ENCODE assay signal across 9 cellular contexts in genomic region chr10:71967958-71968357, GRCh38. TPM values are rescaled to one million over a fixed set of nuclear protein-coding genes. Genes with fewer than 3 reads are reported as not detected.
A peak's percentile ranks its signal among the peaks of the same experiment; 100 is the strongest.
DNase-seq lines count a peak whose midpoint lies in the region; ATAC-seq, FAIRE-seq and TF ChIP-seq lines count a peak whose summit lies in the region.
"Not testable (repeated sequence)": the region's sequence is repeated elsewhere in the genome, so short reads cannot be mapped to it uniquely, and the experiment has no call there.
"Had no signal": no experiment of that assay in that cellular context is flagged by ENCODE, and none has a peak within 500 bp of the region (broad histone marks: within the 10 kb centered on the region; RNA-seq: fewer than 3 reads in every experiment).

No MANE protein-coding gene starts in this region.

- intact Hi-C loops in mammary epithelial cell (cut with micrococcal nuclease), result loop anchor here (5.0 kb wide), 1 partner anchor 369 kb away; no protein-coding TSS in a partner anchor

- H3K9me3 Mint-ChIP-seq in neural crest cell, result not testable (repeated sequence)

- peak overlapping the region; percentile 85 for H3K4me3 Mint-ChIP-seq in neural crest cell

- not testable (repeated sequence) for BruUV-seq in mammary epithelial cell (replicated peaks; lab: Mats Ljungman, UMichigan)

- H3K4me1 ChIP-seq in A549, result peaks cover 80% of the 10 kb centered on the region
- peaks cover 47% of the 10 kb centered on the region for H3K4me1 ChIP-seq in GM23248 (ENCODE audit: insufficient read depth)
- H3K4me1 ChIP-seq in mammary epithelial cell (ENCODE audit: insufficient read depth, low read length), result peaks cover 70% of the 10 kb centered on the region
- not testable (repeated sequence) for H3K4me1 ChIP-seq in small intestine (ENCODE audit: control insufficient read depth in 2 of 2, insufficient read depth in 1 of 2, low read depth in 1 of 2, low read length in 1 of 2)

- POLR2A ChIA-PET in A549 (lab: Yijun Ruan, JAX), result interaction anchor here (0.6 to 0.9 kb wide), 3 partner anchors 25 to 68 kb away, joined by 3 to 7 read pairs (median 5); no protein-coding TSS in a partner anchor

- ATAC-seq in A549, result not testable (repeated sequence)

- H3K79me2 ChIP-seq in GM23248 (ENCODE audit: insufficient read depth), result peaks cover 84% of the 10 kb centered on the region
- peaks cover 91% of the 10 kb centered on the region for H3K79me2 ChIP-seq in mammary epithelial cell (ENCODE audit: insufficient read depth, low read length)

- not testable (repeated sequence) for H3K27me3 ChIP-seq in GM23248 (replicated peaks; ENCODE audit: insufficient read depth); mammary epithelial cell (ENCODE audit: insufficient read depth, low read length); kidney epithelial cell (ENCODE audit: control insufficient read depth, insufficient read depth, low read length)
- peaks cover 10 to 11% of the 10 kb centered on the region in 2 donors for H3K27me3 ChIP-seq in small intestine (ENCODE audit: control insufficient read depth in 2 of 2, insufficient read depth in 2 of 2, low read length in 2 of 2)

- TF ChIP-seq CTCF in A549 (IDR thresholded peaks at IDR 0.05); mammary epithelial cell (conservative IDR thresholded peaks at IDR 0.05 in 1 of 2, IDR thresholded peaks at IDR 0.05 in 1 of 2; ENCODE audit: extremely low read depth in 1 of 2, insufficient read depth in 1 of 2, low read depth in 1 of 2, low read length in 2 of 2); kidney epithelial cell (IDR thresholded peaks at IDR 0.05; ENCODE audit: insufficient read depth, low read length, poor library complexity, severe bottlenecking); neural crest cell (conservative IDR thresholded peaks at IDR 0.05): not testable (repeated sequence)

- not testable (repeated sequence) for H3K4me3 ChIP-seq in A549; mammary epithelial cell (replicated peaks in 1 of 3; ENCODE audit: insufficient read depth in 1 of 3, low read depth in 2 of 3, low read length in 3 of 3); kidney epithelial cell (ENCODE audit: low read depth, low read length); small intestine (ENCODE audit: low read depth in 1 of 2, low read length in 2 of 2)
- H3K4me3 ChIP-seq in GM23248, result peak overlapping the region; percentile 83

- CTCF ChIA-PET in A549 (lab: Yijun Ruan, JAX), result interaction anchor here (1.4 to 10.8 kb wide), 3 partner anchors 13 to 72 kb away, joined by 3 to 101 read pairs (median 22); no protein-coding TSS in a partner anchor
- CTCF ChIA-PET in mammary epithelial cell (lab: Charles Lee; ENCODE audit: low non-redundant PET), result not testable (repeated sequence)

- H3F3A ChIP-seq in GM23248 (ENCODE audit: insufficient read depth), result peaks cover 28% of the 10 kb centered on the region

- H3K36me3 ChIP-seq in GM23248 (ENCODE audit: low read depth); mammary epithelial cell (ENCODE audit: insufficient read depth, low read length); kidney epithelial cell (ENCODE audit: control insufficient read depth, insufficient read depth, low read length); small intestine (ENCODE audit: control insufficient read depth in 2 of 2, insufficient read depth in 2 of 2, low read length in 2 of 2): not testable (repeated sequence)

- FAIRE-seq in A549 (lab: Jason Lieb, UNC); small intestine (lab: Jason Lieb, UNC): not testable (repeated sequence)

- not testable (repeated sequence) for H3K9me2 ChIP-seq in GM23248 (ENCODE audit: insufficient read depth)

- not testable (repeated sequence) for H3K9me3 ChIP-seq in A549; GM23248 (ENCODE audit: low read depth); mammary epithelial cell (replicated peaks; ENCODE audit: insufficient read depth, low read length); small intestine (ENCODE audit: control insufficient read depth, low read depth)

- in situ Hi-C loops in GM23248 (cut with MboI); mammary epithelial cell (cut with MboI; ENCODE audit: low sequenced_read_pairs in 2 of 2): not testable (repeated sequence)

- H3K27ac Mint-ChIP-seq in neural crest cell (ENCODE audit: unreplicated experiment), result not testable (repeated sequence)

- H3K4me1 Mint-ChIP-seq in neural crest cell, result peaks cover 69% of the 10 kb centered on the region

- H2AFZ ChIP-seq in GM23248; mammary epithelial cell (ENCODE audit: low read depth, low read length): not testable (repeated sequence)

- dilution Hi-C loops in mammary epithelial cell (cut with HindIII; ENCODE audit: low sequenced_read_pairs), result loop anchor here (25.0 kb wide), 1 partner anchor 369 kb away; no protein-coding TSS in a partner anchor

- not testable (repeated sequence) for TF ChIP-seq POLR2A in A549 (IDR thresholded peaks at IDR 0.05; ENCODE audit: low read length)

- not testable (repeated sequence) for H3K36me3 Mint-ChIP-seq in neural crest cell (ENCODE audit: low read depth)

- peak overlapping the region; percentile 64 for H3K9ac ChIP-seq in GM23248
- H3K9ac ChIP-seq in mammary epithelial cell (ENCODE audit: insufficient read depth, low read length), result not testable (repeated sequence)

- TF ChIP-seq RAD21 in A549 (conservative IDR thresholded peaks at IDR 0.05 in 1 of 2, IDR thresholded peaks at IDR 0.05 in 1 of 2), result not testable (repeated sequence)

- DNase-seq in A549 (ENCODE audit: low read depth in 1 of 2, low spot score in 1 of 2) (peak in 1 of 2 experiments; percentile 55), GM23248 (peak; percentile 41), NCI-H526 treated with DMSO at 0.1 percent for 48 hours (lab: John Stamatoyannopoulos, UW) (peak; percentile 65), SW480 (ENCODE audit: low spot score) (peak; percentile 53), kidney epithelial cell (ENCODE audit: low read depth) (peak; percentile 71), small intestine (peak; percentile 35)
- not testable (repeated sequence) for DNase-seq in mammary epithelial cell; neural crest cell (ENCODE audit: low read depth, low spot score)

- TF ChIP-seq EP300 in A549 (IDR thresholded peaks at IDR 0.05), result not testable (repeated sequence)

- not testable (repeated sequence) for H3K27me3 Mint-ChIP-seq in neural crest cell (ENCODE audit: low read depth)

- H3K27ac ChIP-seq in A549 (peak overlapping the region; percentile 87 to 98), GM23248 (peak overlapping the region; percentile 78)
- not testable (repeated sequence) for H3K27ac ChIP-seq in mammary epithelial cell (ENCODE audit: insufficient read depth, low read depth, low read length); small intestine (ENCODE audit: low read depth in 1 of 2, low read length in 1 of 2)

- whole genome bisulfite sequencing in A549 (ENCODE audit: missing lambda C conversion rate), result 5% methylated on average over 8 of the region's 8 CpGs
- WGBS in GM23248 (ENCODE audit: low coverage in 1 of 2, low lambda C conversion rate in 2 of 2, missing lambda C conversion rate in 2 of 2), 2 experiments, result 58 to 66% methylated on average over 7 to 8 of the region's 8 CpGs
- 0% methylated on average over 1 of the region's 8 CpGs for WGBS in mammary epithelial cell (ENCODE audit: low coverage, missing lambda C conversion rate)
- WGBS in small intestine, 3 donors, result 18 to 59% (median 42%) methylated on average over 8 of the region's 8 CpGs

- H4K20me1 ChIP-seq in GM23248 (ENCODE audit: insufficient read depth); mammary epithelial cell (ENCODE audit: insufficient read depth, low read length): not testable (repeated sequence)

- H3K4me2 ChIP-seq in A549, result peak overlapping the region; percentile 97
- peak overlapping the region; percentile 99 for H3K4me2 ChIP-seq in GM23248 (ENCODE audit: unreplicated experiment)
- H3K4me2 ChIP-seq in mammary epithelial cell (ENCODE audit: insufficient read depth, low read depth, low read length), result peak overlapping the region; percentile 38

TF ChIP-seq in A549, 52 proteins besides CTCF, POLR2A, EP300 and RAD21:
- TF ChIP-seq, protein P1, sequence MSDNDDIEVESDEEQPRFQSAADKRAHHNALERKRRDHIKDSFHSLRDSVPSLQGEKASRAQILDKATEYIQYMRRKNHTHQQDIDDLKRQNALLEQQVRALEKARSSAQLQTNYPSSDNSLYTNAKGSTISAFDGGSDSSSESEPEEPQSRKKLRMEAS (IDR thresholded peaks at IDR 0.05), result 0 out of 2 replicates have a peak, but pooled peaks have one; percentile 29
- peak; percentile 80; the same call in 1 of the 2 replicates for TF ChIP-seq GATA3 (IDR thresholded peaks at IDR 0.05; ENCODE audit: borderline replicate concordance)

RNA-seq across cellular contexts. Expression of gene CHST3, which starts 3.8 kb away (rescaled TPM):
- polyA plus RNA-seq in A549 (2011; rRNA removed) (12.8 and 13.8 TPM in 2 replicates), A549 (2017; fragmentation: RNase III; extraction: RNeasy Plus Mini Kit Qiagen cat#74134 plus additional on column Dnase treatment) (20.3 to 23.1 TPM (median 21.7 TPM) in 3 replicates), GM23248 (2016; fragmentation: Nextera tagmentation; extraction: Ambion mirVana) (10.4 and 10.7 TPM in 2 replicates), mammary epithelial cell (18.1 TPM), small intestine (1 to 10 TPM in 1 of 3 donors, under 1 TPM in 2; 0.22 to 4.8 (median 0.27) TPM)
- polyA plus RNA-seq in A549 (2012; cell fraction: cytosol; rRNA removed), result 8.7 and 12.5 TPM in 2 replicates
- polyA plus RNA-seq in A549 (2012; cell fraction: nucleus; rRNA removed), result 18.6 and 20.9 TPM in 2 replicates
- polyA minus RNA-seq in A549 (2011; rRNA and poly(A)+ RNA removed), result 19.1 and 21.1 TPM in 2 replicates
- total RNA-seq in GM23248 (2014; rRNA removed; shearing (Covaris generic)), result 42.2 and 43.3 TPM in 2 replicates
- total RNA-seq in mammary epithelial cell (10 to 100 TPM; 32.4 to 85.0 TPM), kidney epithelial cell (48.6 and 54.2 TPM in 2 replicates), neural crest cell (24.5 and 25.8 TPM in 2 replicates)
- polyA minus RNA-seq in mammary epithelial cell, result 35.7 TPM
- polyA plus RNA-seq: CD8-positive, alpha-beta memory T cell had no signal

Comparison
In these comparisons a context has a peak if more than half of its experiments do, and no peak if none do; other contexts are left out.
1. H3K4me2 ChIP-seq: peak in every context shown above with its lines; median percentile 99 in GM23248; 97 in A549; 38 in mammary epithelial cell.